Comparison of ENCODE assay signal across 2 cellular contexts in the genomic region with DNA sequence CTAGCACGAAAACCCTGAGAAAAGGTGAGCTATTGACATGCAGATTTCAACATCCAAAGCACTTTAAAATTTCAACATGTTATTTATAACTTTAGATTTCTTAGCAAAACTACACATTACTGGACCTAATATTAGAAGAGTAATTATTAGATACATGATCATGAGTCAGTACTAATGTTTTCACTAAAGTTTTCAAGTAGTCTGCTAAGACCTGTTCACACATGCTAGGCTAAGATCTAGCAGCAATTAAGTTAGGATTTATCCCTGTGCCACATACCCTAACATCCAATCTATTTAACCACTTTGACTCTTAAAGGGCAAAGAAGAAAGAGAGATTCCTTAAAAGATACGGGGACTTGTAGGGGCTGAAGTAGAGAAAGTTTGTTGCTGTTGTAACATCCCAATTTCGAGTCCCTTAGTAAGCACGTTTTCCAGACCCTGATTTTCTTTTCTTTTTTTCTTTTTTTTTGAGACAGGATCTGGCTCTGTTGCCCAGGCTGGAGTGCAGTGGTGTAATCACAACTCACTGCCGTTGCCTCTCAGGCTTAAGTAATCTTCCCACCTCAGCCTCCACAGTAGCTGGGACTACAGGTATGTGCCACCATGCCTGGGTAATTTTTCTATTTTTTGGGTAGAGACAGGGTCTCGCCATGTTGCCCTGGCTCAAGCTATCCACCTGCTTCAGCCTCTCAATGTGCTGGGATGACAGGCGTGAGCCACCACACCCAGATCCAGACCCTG.
TF ChIP-seq lines count a peak whose summit lies in the region.

No MANE protein-coding gene starts in this region.

TF ChIP-seq in GM23338, 12 proteins besides CTCF, POLR2A, EP300 and RAD21 (continued from another document):
- TF ChIP-seq, protein P1, sequence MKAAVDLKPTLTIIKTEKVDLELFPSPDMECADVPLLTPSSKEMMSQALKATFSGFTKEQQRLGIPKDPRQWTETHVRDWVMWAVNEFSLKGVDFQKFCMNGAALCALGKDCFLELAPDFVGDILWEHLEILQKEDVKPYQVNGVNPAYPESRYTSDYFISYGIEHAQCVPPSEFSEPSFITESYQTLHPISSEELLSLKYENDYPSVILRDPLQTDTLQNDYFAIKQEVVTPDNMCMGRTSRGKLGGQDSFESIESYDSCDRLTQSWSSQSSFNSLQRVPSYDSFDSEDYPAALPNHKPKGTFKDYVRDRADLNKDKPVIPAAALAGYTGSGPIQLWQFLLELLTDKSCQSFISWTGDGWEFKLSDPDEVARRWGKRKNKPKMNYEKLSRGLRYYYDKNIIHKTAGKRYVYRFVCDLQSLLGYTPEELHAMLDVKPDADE (IDR thresholded peaks at IDR 0.05) = no peak
- TF ChIP-seq STAT1 (IDR thresholded peaks at IDR 0.05; ENCODE audit: unreplicated experiment) = no peak

TF ChIP-seq in K562, 482 proteins besides CTCF, POLR2A, EP300 and RAD21 (continued from another document):
- TF ChIP-seq, protein P2, sequence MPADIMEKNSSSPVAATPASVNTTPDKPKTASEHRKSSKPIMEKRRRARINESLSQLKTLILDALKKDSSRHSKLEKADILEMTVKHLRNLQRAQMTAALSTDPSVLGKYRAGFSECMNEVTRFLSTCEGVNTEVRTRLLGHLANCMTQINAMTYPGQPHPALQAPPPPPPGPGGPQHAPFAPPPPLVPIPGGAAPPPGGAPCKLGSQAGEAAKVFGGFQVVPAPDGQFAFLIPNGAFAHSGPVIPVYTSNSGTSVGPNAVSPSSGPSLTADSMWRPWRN (IDR thresholded peaks at IDR 0.05; ENCODE audit: low read depth) = no peak
- TF ChIP-seq, protein P3, sequence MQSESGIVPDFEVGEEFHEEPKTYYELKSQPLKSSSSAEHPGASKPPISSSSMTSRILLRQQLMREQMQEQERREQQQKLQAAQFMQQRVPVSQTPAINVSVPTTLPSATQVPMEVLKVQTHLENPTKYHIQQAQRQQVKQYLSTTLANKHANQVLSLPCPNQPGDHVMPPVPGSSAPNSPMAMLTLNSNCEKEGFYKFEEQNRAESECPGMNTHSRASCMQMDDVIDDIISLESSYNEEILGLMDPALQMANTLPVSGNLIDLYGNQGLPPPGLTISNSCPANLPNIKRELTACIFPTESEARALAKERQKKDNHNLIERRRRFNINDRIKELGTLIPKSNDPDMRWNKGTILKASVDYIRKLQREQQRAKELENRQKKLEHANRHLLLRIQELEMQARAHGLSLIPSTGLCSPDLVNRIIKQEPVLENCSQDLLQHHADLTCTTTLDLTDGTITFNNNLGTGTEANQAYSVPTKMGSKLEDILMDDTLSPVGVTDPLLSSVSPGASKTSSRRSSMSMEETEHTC (IDR thresholded peaks at IDR 0.05) = no peak
